28 cellular contexts compared by ENCODE assay signal in the genomic region with DNA sequence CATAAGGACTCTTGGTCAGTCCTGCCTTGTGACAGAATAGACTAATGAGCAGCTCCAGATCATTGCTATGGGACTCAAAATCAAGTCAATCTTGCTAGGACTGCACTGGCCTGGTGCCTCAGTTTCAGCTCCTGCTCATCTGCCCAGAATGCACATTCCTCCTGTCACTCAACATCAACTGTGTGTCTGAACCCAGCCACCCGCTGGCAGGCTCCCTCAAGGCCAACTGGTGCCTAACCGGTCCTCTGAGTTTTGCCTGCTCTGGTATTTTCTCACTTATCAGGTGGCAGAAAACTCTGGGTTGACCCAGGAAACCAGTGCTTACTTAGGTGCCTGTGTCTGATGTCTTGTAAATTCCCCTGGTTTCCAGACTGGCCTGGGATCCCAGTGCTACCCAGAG.
"Had no signal": no experiment of that assay in that cellular context is flagged by ENCODE, and none has a peak within 500 bp of the region (broad histone marks: within the 10 kb centered on the region; RNA-seq: fewer than 3 reads in every experiment).

No MANE protein-coding gene starts in this region.

- DNase-seq: colonic mucosa; effector CD8-positive, alpha-beta T cell; endodermal cell; foreskin fibroblast; gastrocnemius medialis; head of caudate nucleus; kidney; natural killer cell; occipital lobe; ovary; stimulated activated CD4-positive, alpha-beta T cell treated with anti-CD3 and anti-CD28 coated beads, Interleukin-12 subunit alpha, Interleukin-12 subunit beta, amount 100 ng/mL, for 4 hours; stimulated activated CD4-positive, alpha-beta T cell treated with anti-CD3 and anti-CD28 coated beads, Interleukin-1b, Interleukin-23, amount 100 ng/mL, for 48 hours; stimulated activated CD4-positive, alpha-beta T cell treated with anti-CD3 and anti-CD28 coated beads, Interleukin-4, amount 100 ng/mL, for 1 hour; stimulated activated CD8-positive, alpha-beta memory T cell treated with anti-CD3 and anti-CD28 coated beads, Interleukin-4, amount 100 ng/mL, for 48 hours; stimulated activated naive CD4-positive, alpha-beta T cell treated with Interleukin-2 at 50 U/mL for 16 hours; substantia nigra; tibial artery; upper lobe of right lung had no signal

- H3K27ac Mint-ChIP-seq: dendritic cell treated with granulocyte-macrophage colony-stimulating factor and Interleukin-4, amounts not matched to agents 40 ng/mL and 50 ng/mL, for 4 days; endodermal cell; memory B cell; natural killer cell had no signal

- H3K4me1 Mint-ChIP-seq: endodermal cell, memory B cell, natural killer cell had no signal

- H3K27me3 ChIP-seq: colonic mucosa, gastrocnemius medialis, ovary, testis, tibial artery, upper lobe of right lung, uterus had no signal

- H3K4me3 Mint-ChIP-seq: dendritic cell treated with granulocyte-macrophage colony-stimulating factor and Interleukin-4, amounts not matched to agents 40 ng/mL and 50 ng/mL, for 4 days; endodermal cell; memory B cell; natural killer cell had no signal

- H3K4me3 ChIP-seq: colonic mucosa, gastrocnemius medialis, lung, ovary, smooth muscle cell, testis, tibial artery, upper lobe of right lung, uterus had no signal

- H3K36me3 Mint-ChIP-seq: memory B cell, natural killer cell had no signal

- H3K36me3 ChIP-seq: colonic mucosa, gastrocnemius medialis, ovary, tibial artery, upper lobe of right lung, uterus had no signal

- H3K9me3 Mint-ChIP-seq: dendritic cell treated with granulocyte-macrophage colony-stimulating factor and Interleukin-4, amounts not matched to agents 40 ng/mL and 50 ng/mL, for 4 days; endodermal cell; memory B cell; natural killer cell had no signal

- ATAC-seq: esophagus mucosa, gastrocnemius medialis, left lobe of liver, natural killer cell, sciatic nerve, upper lobe of right lung had no signal

- H3K27ac ChIP-seq: colonic mucosa, epithelial cell of prostate, gastrocnemius medialis, ovary, testis, tibial artery, upper lobe of right lung, uterus had no signal

- H3K9me3 ChIP-seq: colonic mucosa, gastrocnemius medialis, ovary, testis, tibial artery, upper lobe of right lung, uterus had no signal

- H3K4me1 ChIP-seq: colonic mucosa, gastrocnemius medialis, testis, tibial artery, upper lobe of right lung, uterus had no signal
